15 cellular contexts compared by ENCODE assay signal in the genomic region with DNA sequence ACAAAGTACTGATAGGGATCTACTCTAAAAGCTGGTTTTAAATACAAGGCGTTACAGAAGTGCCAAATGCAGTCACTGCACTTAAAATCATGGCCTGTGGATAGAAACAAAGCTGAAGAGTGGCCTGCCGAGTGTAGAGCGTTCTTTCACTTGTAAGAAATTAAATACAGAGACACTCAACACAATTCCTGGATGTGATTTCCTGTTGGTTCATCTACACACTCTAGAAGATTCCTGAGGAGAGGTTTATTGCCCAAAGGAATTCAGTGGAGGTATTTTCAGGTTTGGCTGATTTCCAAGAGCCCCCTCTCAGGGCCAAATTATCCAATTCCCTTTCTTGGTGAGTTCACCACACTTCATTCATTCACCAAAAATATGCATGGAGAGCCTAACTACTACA. TPM values are rescaled to one million over a fixed set of nuclear protein-coding genes. Genes with fewer than 3 reads are reported as not detected.
DNase-seq lines count a peak whose midpoint lies in the region; ATAC-seq and TF ChIP-seq lines count a peak whose summit lies in the region.
"Had no signal": no experiment of that assay in that cellular context is flagged by ENCODE, and none has a peak within 500 bp of the region (broad histone marks: within the 10 kb centered on the region; RNA-seq: fewer than 3 reads in every experiment).

No MANE protein-coding gene starts in this region.

- H3K4me1 ChIP-seq in PC-3 (ENCODE audit: insufficient read depth, low read length), result peaks cover 74% of the 10 kb centered on the region
- peaks cover 41% of the 10 kb centered on the region for H3K4me1 ChIP-seq in osteoblast (ENCODE audit: insufficient read depth, low read length)

- H3K27ac ChIP-seq in PC-3 (ENCODE audit: low read length) (peak overlapping the region; percentile 80), osteoblast (ENCODE audit: low read depth, low read length) (peak overlapping the region; percentile 76)
- H3K27ac ChIP-seq: cardiac muscle cell had no signal

- no peak overlapping the region for H3K4me3 Mint-ChIP-seq in endothelial cell (ENCODE audit: unreplicated experiment)
- H3K4me3 Mint-ChIP-seq: activated T-helper 1 cell treated with anti-CD3 and anti-CD28 coated beads, Interleukin-12 subunit alpha, Interleukin-12 subunit beta, Interleukin-2, Interleukin-4 antibody, amounts not matched to agents 30 ng/mL and 10 ng/mL and 1 ng/mL, durations not matched to agents 14 hours and 24 hours and 36 hours; B cell had no signal

- peaks cover 28% of the 10 kb centered on the region for H3K4me1 Mint-ChIP-seq in endothelial cell (ENCODE audit: unreplicated experiment)
- H3K4me1 Mint-ChIP-seq: B cell had no signal

- no peaks in the 10 kb centered on the region for H3K9me3 Mint-ChIP-seq in endothelial cell (ENCODE audit: unreplicated experiment)
- H3K9me3 Mint-ChIP-seq: activated T-helper 1 cell treated with anti-CD3 and anti-CD28 coated beads, Interleukin-12 subunit alpha, Interleukin-12 subunit beta, Interleukin-2, Interleukin-4 antibody, amounts not matched to agents 30 ng/mL and 10 ng/mL and 1 ng/mL, durations not matched to agents 14 hours and 24 hours and 36 hours had no signal

- no peaks in the 10 kb centered on the region for H3K27me3 Mint-ChIP-seq in endothelial cell (ENCODE audit: unreplicated experiment)

- POLR2A ChIA-PET in PC-3 (lab: Charles Lee; ENCODE audit: unreplicated experiment), result no interaction called here

- BruUV-seq in PC-3 (replicated peaks; lab: Mats Ljungman, UMichigan), result no TSS peak

- H2AFZ ChIP-seq in PC-3 (ENCODE audit: low read length) (no peak overlapping the region), osteoblast (ENCODE audit: low read length) (no peak overlapping the region)

- H3K79me2 ChIP-seq in PC-3 (ENCODE audit: low read length) (peaks cover 93% of the 10 kb centered on the region), osteoblast (ENCODE audit: insufficient read depth, low read length) (peaks cover 98% of the 10 kb centered on the region)

- H4K20me1 ChIP-seq in PC-3 (ENCODE audit: low read length) (peaks cover 9% of the 10 kb centered on the region; the same call in 1 of the 2 replicates), osteoblast (ENCODE audit: insufficient read depth, low read length) (peaks cover 13% of the 10 kb centered on the region)

- no peak for ATAC-seq in PC-3
- ATAC-seq in HG03159 (IDR thresholded peaks at IDR 0.05; ENCODE audit: unreplicated experiment), result no peak
- ATAC-seq in HG03342 (IDR thresholded peaks at IDR 0.05; ENCODE audit: unreplicated experiment), result no peak

- no peaks in the 10 kb centered on the region for H3K9me2 ChIP-seq in PC-3 (replicated peaks; ENCODE audit: low read length)

- H3K4me3 ChIP-seq in AG10803 (ENCODE audit: low read length), result no peak overlapping the region
- H3K4me3 ChIP-seq in PC-3 (ENCODE audit: low read length), result peak overlapping the region; percentile 27; the same call in 1 of the 2 replicates
- no peak overlapping the region for H3K4me3 ChIP-seq in osteoblast (ENCODE audit: insufficient read depth, low read length)
- H3K4me3 ChIP-seq: cardiac muscle cell had no signal

- no peak overlapping the region for H3K9ac ChIP-seq in PC-3 (ENCODE audit: low read length)

- CTCF ChIA-PET in PC-3 (lab: Charles Lee), result no interaction called here

- DNase-seq in AG10803 (ENCODE audit: low read depth) (peak; percentile 68), PC-3 (no peak), endothelial cell (ENCODE audit: low spot score) (no peak), osteoblast (ENCODE audit: insufficient read length, low spot score, missing footprints) (no peak), NCI-H2107 (lab: John Stamatoyannopoulos, UW) (no peak), NAMALWA (ENCODE audit: low spot score) (no peak)
- DNase-seq: DMS79 treated with DMSO at 0.1 percent for 48 hours; KBM-7; NCI-H1694; stimulated activated CD8-positive, alpha-beta memory T cell treated with anti-CD3 and anti-CD28 coated beads, Interleukin-4, amount 100 ng/mL, for 48 hours had no signal

- H3K27me3 ChIP-seq in PC-3 (ENCODE audit: low read length) (no peaks in the 10 kb centered on the region), osteoblast (ENCODE audit: insufficient read depth, low read length) (no peaks in the 10 kb centered on the region)
- H3K27me3 ChIP-seq: cardiac muscle cell had no signal

- H3K9me3 ChIP-seq in PC-3 (ENCODE audit: low read length) (no peaks in the 10 kb centered on the region), osteoblast (ENCODE audit: low read depth, low read length) (no peaks in the 10 kb centered on the region)

- H3K27ac Mint-ChIP-seq in endothelial cell (ENCODE audit: unreplicated experiment), result peak overlapping the region; percentile 62
- H3K27ac Mint-ChIP-seq: activated T-helper 1 cell treated with anti-CD3 and anti-CD28 coated beads, Interleukin-12 subunit alpha, Interleukin-12 subunit beta, Interleukin-2, Interleukin-4 antibody, amounts not matched to agents 30 ng/mL and 10 ng/mL and 1 ng/mL, durations not matched to agents 14 hours and 24 hours and 36 hours; B cell had no signal

- H3F3A ChIP-seq in PC-3 (ENCODE audit: low read length, unreplicated experiment), result peaks cover 5% of the 10 kb centered on the region

- H3K4me2 ChIP-seq in PC-3 (ENCODE audit: low read length) (peak overlapping the region; percentile 82), osteoblast (ENCODE audit: insufficient read depth, low read length) (peak overlapping the region; percentile 39)

- TF ChIP-seq CTCF in AG10803 (conservative IDR thresholded peaks at IDR 0.05; ENCODE audit: low read length) (no peak), PC-3 (conservative IDR thresholded peaks at IDR 0.05; ENCODE audit: low read depth, low read length) (no peak), endothelial cell (IDR thresholded peaks at IDR 0.05; ENCODE audit: unreplicated experiment) (no peak), osteoblast (IDR thresholded peaks at IDR 0.05; ENCODE audit: extremely low read depth, low read depth, low read length) (no peak)

- H3K36me3 Mint-ChIP-seq in endothelial cell (ENCODE audit: low read depth, unreplicated experiment), result no peaks in the 10 kb centered on the region

- H3K36me3 ChIP-seq in PC-3 (ENCODE audit: low read depth, low read length), result no peaks in the 10 kb centered on the region
- peaks cover 4% of the 10 kb centered on the region for H3K36me3 ChIP-seq in osteoblast (ENCODE audit: insufficient read depth, low read length)
- H3K36me3 ChIP-seq: cardiac muscle cell had no signal

- intact Hi-C loops in PC-3 (cut with micrococcal nuclease), result no loop called here

RNA-seq across cellular contexts. Expression of a gene that starts 51.4 kb away (rescaled TPM):
- total RNA-seq in PC-3 (2014; rRNA removed), result 1.0 and 2.1 TPM in 2 replicates
- 102 TPM for total RNA-seq in endothelial cell (ENCODE audit: unreplicated experiment)
- total RNA-seq in osteoblast, result 1.8 and 2.4 TPM in 2 replicates
- total RNA-seq: activated T-helper 1 cell treated with anti-CD3 and anti-CD28 coated beads, Interleukin-12 subunit alpha, Interleukin-12 subunit beta, Interleukin-2, Interleukin-4 antibody, amounts not matched to agents 30 ng/mL and 10 ng/mL and 1 ng/mL, durations not matched to agents 14 hours and 24 hours and 36 hours; B cell had no signal

Comparison
In these comparisons a context has a peak if more than half of its experiments do, and no peak if none do; other contexts are left out.
1. RNA of a gene that starts 51.4 kb away (total RNA-seq): 102 TPM in endothelial cell (single experiment); 1.8 to 2.4 TPM in osteoblast and 1.0 to 2.1 TPM in PC-3; every median in the first group is over 10 times any median in the second.